Comparison of ENCODE assay signal across 12 cellular contexts in genomic region chr1:75136921-75137641, GRCh38. TPM values are rescaled to one million over a fixed set of nuclear protein-coding genes. Genes with fewer than 3 reads are reported as not detected.
DNase-seq lines count a peak whose midpoint lies in the region; ATAC-seq, FAIRE-seq and TF ChIP-seq lines count a peak whose summit lies in the region.
"Had no signal": no experiment of that assay in that cellular context is flagged by ENCODE, and none has a peak within 500 bp of the region (broad histone marks: within the 10 kb centered on the region; RNA-seq: fewer than 3 reads in every experiment).

No MANE protein-coding gene starts in this region.

- TF ChIP-seq RAD21 in A549 (conservative IDR thresholded peaks at IDR 0.05 in 1 of 2, IDR thresholded peaks at IDR 0.05 in 1 of 2), result no peak

- peak overlapping the region; percentile 53 for H3K4me3 ChIP-seq in A549
- H3K4me3 ChIP-seq in HUES48 (ENCODE audit: low read depth, low read length), result peak overlapping the region; percentile 69

- H3K27ac ChIP-seq in A549 (peak overlapping the region; percentile 66 to 80; a peak in 5 of 6 replicates), HUES48 (ENCODE audit: low read depth, low read length) (no peak overlapping the region)
- H3K27ac ChIP-seq: heart left ventricle, tibial nerve had no signal

- H3K4me1 ChIP-seq in A549 (no peaks in the 10 kb centered on the region; the same call in 2 of the 3 replicates), HUES48 (ENCODE audit: control insufficient read depth, insufficient read depth, low read length) (peaks cover 52% of the 10 kb centered on the region)

- peak in 1 of 2 experiments; percentile 58; a peak in 3 of 6 replicates for ATAC-seq in A549
- ATAC-seq in HG03521 (IDR thresholded peaks at IDR 0.05; ENCODE audit: unreplicated experiment), result no peak
- ATAC-seq: activated CD8-positive, alpha-beta T cell treated with anti-CD3 and anti-CD28 coated beads for 36 hours had no signal

- DNase-seq in A549 (ENCODE audit: low read depth in 1 of 2, low spot score in 1 of 2) (peak in 1 of 2 experiments; percentile 40), dermis blood vessel endothelial cell (peak; percentile 19), lung microvascular endothelial cell (ENCODE audit: low read depth in 2 of 2) (peak; percentile 22 to 45), NCI-H1048 (lab: John Stamatoyannopoulos, UW) (no peak), urothelium cell line (ENCODE audit: low spot score) (no peak), GM10266 (ENCODE audit: extremely low spot score) (no peak)
- DNase-seq: activated CD8-positive, alpha-beta T cell treated with anti-CD3 and anti-CD28 coated beads for 36 hours; AML-193; heart left ventricle had no signal

- no peak for TF ChIP-seq EP300 in A549 (IDR thresholded peaks at IDR 0.05)

- no peak for TF ChIP-seq POLR2A in A549 (IDR thresholded peaks at IDR 0.05; ENCODE audit: low read length)

- CTCF ChIA-PET in A549 (lab: Yijun Ruan, JAX), result no interaction called here

- peaks cover 88% of the 10 kb centered on the region for H3K27me3 ChIP-seq in HUES48 (ENCODE audit: control insufficient read depth, insufficient read depth, low read length)

- no peak for FAIRE-seq in A549 (lab: Jason Lieb, UNC)
- no peak for FAIRE-seq in urothelium cell line (lab: Jason Lieb, UNC)

- H3K9me3 ChIP-seq in A549 (no peaks in the 10 kb centered on the region), HUES48 (ENCODE audit: control insufficient read depth, insufficient read depth, low read length) (no peaks in the 10 kb centered on the region)
- H3K9me3 ChIP-seq: heart left ventricle, tibial nerve had no signal

- H3K4me2 ChIP-seq in A549, result peak overlapping the region; percentile 92

- WGBS in A549 (ENCODE audit: missing lambda C conversion rate), result 67% methylated on average over 26 of the region's 37 CpGs

- no peaks in the 10 kb centered on the region for H3K36me3 ChIP-seq in HUES48 (ENCODE audit: control insufficient read depth, insufficient read depth, low read length)
- H3K36me3 ChIP-seq: heart left ventricle, tibial nerve had no signal

- 0 out of 2 replicates have a peak overlapping the region, but pooled peaks have one; percentile 33 for H3K9ac ChIP-seq in HUES48 (ENCODE audit: low read depth, low read length)

- POLR2A ChIA-PET in A549 (lab: Yijun Ruan, JAX), result no interaction called here

- no peak for TF ChIP-seq CTCF in A549 (IDR thresholded peaks at IDR 0.05)
- no peak for TF ChIP-seq CTCF in GM10266 (IDR thresholded peaks at IDR 0.05; ENCODE audit: control insufficient read depth, insufficient read depth, low read depth, missing control alignments)

TF ChIP-seq in A549, 52 proteins besides CTCF, POLR2A, EP300 and RAD21:
- TF ChIP-seq MAFK (IDR thresholded peaks at IDR 0.05; ENCODE audit: partially characterized antibody), result no peak
- TF ChIP-seq CHD4 (IDR thresholded peaks at IDR 0.05; ENCODE audit: borderline replicate concordance), result no peak
- no peak for TF ChIP-seq PHF8 (IDR thresholded peaks at IDR 0.05; ENCODE audit: borderline replicate concordance, low read depth)
- TF ChIP-seq EHF (CRISPR knock-in tag; IDR thresholded peaks at IDR 0.05), result no peak
- TF ChIP-seq HOXB5 (CRISPR knock-in tag; IDR thresholded peaks at IDR 0.05), result no peak
- TF ChIP-seq MAZ (IDR thresholded peaks at IDR 0.05; ENCODE audit: borderline replicate concordance, low read depth, low read length), result no peak
- no peak for TF ChIP-seq MYC (IDR thresholded peaks at IDR 0.05; ENCODE audit: borderline replicate concordance, low read length)
- TF ChIP-seq RFX5 (IDR thresholded peaks at IDR 0.05), result no peak
- TF ChIP-seq, protein P1, sequence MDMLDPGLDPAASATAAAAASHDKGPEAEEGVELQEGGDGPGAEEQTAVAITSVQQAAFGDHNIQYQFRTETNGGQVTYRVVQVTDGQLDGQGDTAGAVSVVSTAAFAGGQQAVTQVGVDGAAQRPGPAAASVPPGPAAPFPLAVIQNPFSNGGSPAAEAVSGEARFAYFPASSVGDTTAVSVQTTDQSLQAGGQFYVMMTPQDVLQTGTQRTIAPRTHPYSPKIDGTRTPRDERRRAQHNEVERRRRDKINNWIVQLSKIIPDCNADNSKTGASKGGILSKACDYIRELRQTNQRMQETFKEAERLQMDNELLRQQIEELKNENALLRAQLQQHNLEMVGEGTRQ (IDR thresholded peaks at IDR 0.05), result no peak
- no peak for TF ChIP-seq JUNB (IDR thresholded peaks at IDR 0.05)
- TF ChIP-seq GATA3 (IDR thresholded peaks at IDR 0.05; ENCODE audit: borderline replicate concordance), result no peak
- TF ChIP-seq CBX8 (IDR thresholded peaks at IDR 0.05), result no peak
- TF ChIP-seq MAX (IDR thresholded peaks at IDR 0.05), result no peak
- TF ChIP-seq PBX3 (IDR thresholded peaks at IDR 0.05), result no peak

RNA-seq across cellular contexts. Expression of gene LHX8, which starts 2.9 kb away (rescaled TPM):
- polyA plus RNA-seq in A549 (2011; rRNA removed) (7.6 and 9.5 TPM in 2 replicates), A549 (2017; fragmentation: RNase III; extraction: RNeasy Plus Mini Kit Qiagen cat#74134 plus additional on column Dnase treatment) (1.8 to 3.3 TPM (median 3.0 TPM) in 3 replicates)
- polyA plus RNA-seq in A549 (2012; cell fraction: cytosol; rRNA removed), result 2.4 and 2.6 TPM in 2 replicates
- polyA plus RNA-seq in A549 (2012; cell fraction: nucleus; rRNA removed), result 2.2 and 3.5 TPM in 2 replicates
- 4.0 and 4.9 TPM in 2 replicates for polyA minus RNA-seq in A549 (2011; rRNA and poly(A)+ RNA removed)
- total RNA-seq in dermis blood vessel endothelial cell (not detected in 2 replicates), lung microvascular endothelial cell (not detected in 2 replicates)
- total RNA-seq: activated CD8-positive, alpha-beta T cell treated with anti-CD3 and anti-CD28 coated beads for 36 hours; heart left ventricle; tibial nerve had no signal
- polyA plus RNA-seq: heart left ventricle had no signal

Comparison
In these comparisons a context has a peak if more than half of its experiments do, and no peak if none do; other contexts are left out.
1. DNase-seq: peak in dermis blood vessel endothelial cell (single experiment) and lung microvascular endothelial cell (2 of 2); none in NCI-H1048 (single experiment), urothelium cell line (single experiment) and GM10266 (single experiment).